Comparison of ENCODE assay signal across 19 cellular contexts in the genomic region with DNA sequence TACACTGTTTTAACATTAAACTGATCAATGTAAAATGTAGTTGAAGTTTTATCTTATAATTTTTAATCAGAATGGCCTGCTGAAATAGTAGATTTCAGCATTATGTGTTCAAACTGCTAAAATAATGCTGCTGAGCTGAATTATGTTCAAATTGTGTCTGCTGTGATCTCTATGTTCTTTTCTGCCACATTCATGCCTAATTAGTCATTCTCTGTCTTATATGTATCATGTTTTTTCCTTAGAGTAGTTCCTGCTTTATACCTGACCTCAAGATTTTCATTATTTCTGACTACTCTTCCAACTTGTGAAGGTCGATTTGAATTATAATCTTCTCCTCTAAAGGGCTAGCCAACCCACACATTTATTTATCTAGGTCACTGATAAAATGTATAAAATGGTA.
"Had no signal": no experiment of that assay in that cellular context is flagged by ENCODE, and none has a peak within 500 bp of the region (broad histone marks: within the 10 kb centered on the region; RNA-seq: fewer than 3 reads in every experiment).

No MANE protein-coding gene starts in this region.

- H3K4me1 ChIP-seq: gastrocnemius medialis, heart left ventricle, lower lobe of right lung, pancreas, right atrium auricular region, spleen, tibial nerve, upper lobe of left lung had no signal

- H3K79me2 ChIP-seq: hepatocyte had no signal

- H3K27me3 ChIP-seq: dorsolateral prefrontal cortex, gastrocnemius medialis, heart left ventricle, hepatocyte, pancreas, right atrium auricular region, spleen, tibial nerve, upper lobe of left lung had no signal

- H3K36me3 ChIP-seq: gastrocnemius medialis, heart left ventricle, lower lobe of right lung, pancreas, right atrium auricular region, spleen, thoracic aorta, tibial nerve, upper lobe of left lung had no signal

- H3K4me3 ChIP-seq: dorsolateral prefrontal cortex, gastrocnemius medialis, heart left ventricle, hepatocyte, lower lobe of right lung, pancreas, right atrium auricular region, skin epidermis, spleen, thoracic aorta, tibial nerve, upper lobe of left lung had no signal

- DNase-seq: dorsolateral prefrontal cortex; effector CD4-positive, alpha-beta T cell; gastrocnemius medialis; heart left ventricle; left ventricle myocardium superior; lower lobe of right lung; naive thymus-derived CD8-positive, alpha-beta T cell; nephron progenitor cell; nucleus accumbens; pancreas; spleen; stimulated activated naive B cell treated with anti-CD40 and anti-IgM and Interleukin-4, amounts not matched to agents 10 μg/mL and 1 μg/mL and 100 μg/mL, for 72 hours; upper lobe of left lung had no signal

- H3K27ac ChIP-seq: dorsolateral prefrontal cortex, gastrocnemius medialis, heart left ventricle, hepatocyte, lower lobe of right lung, pancreas, right atrium auricular region, skin epidermis, spleen, thoracic aorta, tibial nerve, upper lobe of left lung had no signal

- ATAC-seq: gastrocnemius medialis; heart left ventricle; left ventricle myocardium superior; lower lobe of right lung; naive thymus-derived CD8-positive, alpha-beta T cell; pancreas; sciatic nerve; stimulated activated naive B cell treated with anti-CD40 and anti-IgM and Interleukin-4, amounts not matched to agents 10 μg/mL and 1 μg/mL and 100 μg/mL, for 72 hours had no signal

- H2AFZ ChIP-seq: hepatocyte had no signal
